9 cellular contexts compared by ENCODE assay signal in the genomic region with DNA sequence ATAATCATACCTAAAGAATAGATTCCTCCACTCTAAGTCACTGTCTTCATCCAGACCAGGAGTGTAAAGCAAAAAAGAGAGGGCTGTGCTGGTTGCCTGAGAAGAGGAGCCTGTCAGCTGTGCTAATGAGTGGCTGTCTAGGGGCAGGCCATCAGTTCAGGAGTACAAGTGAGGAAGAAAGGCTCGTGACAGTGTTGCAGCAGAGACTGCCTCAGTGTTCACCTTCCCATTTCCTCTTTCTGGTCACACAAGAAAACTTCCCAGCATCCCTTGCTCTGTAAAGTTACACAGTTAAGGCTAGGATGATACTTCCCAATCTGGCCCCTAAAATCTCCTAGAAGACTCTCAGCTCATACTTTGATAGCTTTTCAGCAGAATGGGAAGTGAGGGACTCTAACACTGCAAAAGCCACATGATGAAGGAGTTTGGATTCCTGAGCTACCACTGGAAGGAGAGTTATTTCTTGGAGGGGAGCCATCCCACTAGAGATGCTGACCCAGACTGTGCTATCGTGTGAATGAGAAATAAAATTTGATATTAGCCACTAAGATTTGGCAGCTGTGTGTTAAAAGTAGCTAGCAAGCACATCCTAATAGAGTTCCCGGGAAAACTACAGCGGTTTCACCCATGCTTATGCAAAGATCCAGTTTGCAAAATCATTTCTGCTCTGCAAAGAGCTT.
DNase-seq lines count a peak whose midpoint lies in the region; ATAC-seq, FAIRE-seq and TF ChIP-seq lines count a peak whose summit lies in the region.
"Had no signal": no experiment of that assay in that cellular context is flagged by ENCODE, and none has a peak within 500 bp of the region (broad histone marks: within the 10 kb centered on the region; RNA-seq: fewer than 3 reads in every experiment).

No MANE protein-coding gene starts in this region.

- 0 out of 2 replicates have a peak overlapping the region, but pooled peaks have one; percentile 0 for H3K4me3 ChIP-seq in GM12878
- H3K4me3 ChIP-seq in transverse colon, result no peak overlapping the region

- DNase-seq in GM12878 (ENCODE audit: low read depth, low spot score) (peak; percentile 43), transverse colon (peak; percentile 11), RWPE1 (ENCODE audit: low spot score) (no peak), natural killer cell (no peak), left colon (no peak)
- DNase-seq: effector CD4-positive, alpha-beta T cell; NCI-H446 treated with DMSO at 0.1 percent for 48 hours had no signal

- peak overlapping the region; percentile 67 for H2AFZ ChIP-seq in GM12878 (ENCODE audit: control insufficient read depth, low read depth, low read length)

- SMC1A ChIA-PET in GM12878 (lab: Charles Lee; ENCODE audit: uncharacterized antibody, unreplicated experiment), result interaction anchor here (0.7 to 3.1 kb wide), 12 partner anchors 9 to 149 kb away, joined by 3 to 14 read pairs (median 4); partner anchors contain the start of gene RXFP3

- H3K9me3 ChIP-seq in GM12878 (replicated peaks; ENCODE audit: control insufficient read depth, insufficient read depth, low read length) (peaks cover under 1% of the 10 kb centered on the region; the same call in 1 of the 3 replicates), transverse colon (no peaks in the 10 kb centered on the region)

- H3K4me2 ChIP-seq in GM12878 (ENCODE audit: control insufficient read depth, insufficient read depth), result peak overlapping the region; percentile 61; the same call in 1 of the 2 replicates

- ATAC-seq in GM19043 (IDR thresholded peaks at IDR 0.05; ENCODE audit: low read depth, unreplicated experiment) (peak; percentile 88), HG03095 (IDR thresholded peaks at IDR 0.05; ENCODE audit: unreplicated experiment) (peak; percentile 88), GM12878 (peak; percentile 88), natural killer cell (no peak), left colon (no peak)

- H3K9ac ChIP-seq in GM12878 (ENCODE audit: control insufficient read depth, insufficient read depth, low read length), result peak overlapping the region; percentile 18; the same call in 1 of the 2 replicates

- peaks cover 0 to 4% of the 10 kb centered on the region in 2 donors for H3K9me3 Mint-ChIP-seq in natural killer cell

- H3K36me3 ChIP-seq in GM12878 (ENCODE audit: control insufficient read depth in 2 of 2, insufficient read depth in 2 of 2, low read length in 1 of 2) (no peaks in the 10 kb centered on the region), transverse colon (no peaks in the 10 kb centered on the region)

- peak; percentile 94 for FAIRE-seq in GM12878 (lab: Jason Lieb, UNC)

- no TSS peak for BruUV-seq in GM12878 (replicated peaks; lab: Mats Ljungman, UMichigan)

- TF ChIP-seq CTCF in GM12878 (IDR thresholded peaks at IDR 0.05 in 2 of 3, conservative IDR thresholded peaks at IDR 0.05 in 1 of 3; ENCODE audit: control insufficient read depth in 2 of 3, extremely low read depth in 1 of 3, insufficient read depth in 1 of 3, low read depth in 3 of 3, low read length in 3 of 3) (no peak), transverse colon (IDR thresholded peaks at IDR 0.05) (no peak), RWPE1 (conservative IDR thresholded peaks at IDR 0.05; ENCODE audit: low read depth) (no peak), natural killer cell (IDR thresholded peaks at IDR 0.05) (no peak)

- no peak for TF ChIP-seq EP300 in GM12878 (IDR thresholded peaks at IDR 0.05; ENCODE audit: borderline replicate concordance in 1 of 2, control insufficient read depth in 1 of 2, low read depth in 2 of 2, low read length in 2 of 2)
- TF ChIP-seq EP300 in transverse colon (IDR thresholded peaks at IDR 0.05; ENCODE audit: low read depth), result no peak

- in situ Hi-C loops in GM12878 (cut with MboI) (no loop called here), transverse colon (cut with MboI; ENCODE audit: low pct_ligation_motif_present in 1 of 4, low pct_unique_long_range_greater_than_20kb in 1 of 4, low sequenced_read_pairs in 3 of 4) (no loop called here)

- no peaks in the 10 kb centered on the region; the same call in 1 of the 2 replicates for H3K79me2 ChIP-seq in GM12878 (ENCODE audit: control insufficient read depth, insufficient read depth, low read length)

- CTCF ChIA-PET in GM12878 (lab: Yijun Ruan, JAX), result interaction anchor here (0.9 to 1.1 kb wide), 2 partner anchors 16 to 32 kb away, joined by 3 to 4 read pairs; no protein-coding TSS in a partner anchor
- CTCF ChIA-PET in RWPE1 (lab: Yijun Ruan, JAX), result no interaction called here

- H3K27me3 ChIP-seq in GM12878 (replicated peaks in 1 of 2; ENCODE audit: control insufficient read depth in 2 of 2, insufficient read depth in 2 of 2, low read length in 1 of 2) (no peaks in the 10 kb centered on the region), transverse colon (no peaks in the 10 kb centered on the region)

- intact Hi-C loops in GM12878 (cut with micrococcal nuclease; ENCODE audit: unreplicated experiment), result no loop called here
- intact Hi-C loops in transverse colon (cut with DNase I; ENCODE audit: low total_unique reads), result no loop called here
- intact Hi-C loops in natural killer cell (cut with micrococcal nuclease), result no loop called here
- intact Hi-C loops in left colon (cut with DNase I, micrococcal nuclease), result no loop called here

- H3K4me1 Mint-ChIP-seq in natural killer cell, result no peaks in the 10 kb centered on the region

- no peak for TF ChIP-seq RAD21 in GM12878 (IDR thresholded peaks at IDR 0.05; ENCODE audit: insufficient read depth, low read depth, low read length)

- no peak overlapping the region for H3K4me3 Mint-ChIP-seq in natural killer cell

- H3K27ac ChIP-seq in GM12878 (ENCODE audit: control insufficient read depth, insufficient read depth) (peak overlapping the region; percentile 53), transverse colon (no peak overlapping the region), RWPE1 (no peak overlapping the region)

- H3K27me3 Mint-ChIP-seq in natural killer cell (ENCODE audit: low read depth in 2 of 2), result peaks cover 0 to 11% of the 10 kb centered on the region in 2 donors

- H3K4me1 ChIP-seq in GM12878 (ENCODE audit: control insufficient read depth, insufficient read depth, low read length), result peaks cover 11% of the 10 kb centered on the region
- H3K4me1 ChIP-seq in transverse colon, result no peaks in the 10 kb centered on the region

- 61% methylated on average over 4 of the region's 4 CpGs for WGBS in GM12878 (ENCODE audit: insufficient coverage, insufficient replicate concordance, low lambda C conversion rate, missing lambda C conversion rate)
- WGBS in transverse colon (ENCODE audit: low coverage in 1 of 2), 2 donors, result 58% methylated on average over 4 of the region's 4 CpGs; no CpG with 5 or more reads in 1 of the 2 donors

- RAD21 ChIA-PET in GM12878 (lab: Charles Lee; ENCODE audit: unreplicated experiment), result interaction anchor here (0.8 to 2.2 kb wide), 7 partner anchors 8 to 386 kb away, joined by 3 to 11 read pairs (median 4); no protein-coding TSS in a partner anchor

- no peak overlapping the region for H3K27ac Mint-ChIP-seq in natural killer cell

- peaks cover 13% of the 10 kb centered on the region for H3K36me3 Mint-ChIP-seq in natural killer cell

- TF ChIP-seq POLR2A in GM12878 (IDR thresholded peaks at IDR 0.05; ENCODE audit: low read depth, low read length) (no peak), transverse colon (IDR thresholded peaks at IDR 0.05) (no peak)

- POLR2A ChIA-PET in GM12878 (lab: Charles Lee) (interaction anchor here (1.0 to 1.6 kb wide), 4 partner anchors 22 to 183 kb away, joined by 3 to 4 read pairs (median 4); partner anchors contain the start of gene AMACR), RWPE1 (lab: Yijun Ruan, JAX; ENCODE audit: low non-redundant PET) (no interaction called here)

- no peaks in the 10 kb centered on the region for H4K20me1 ChIP-seq in GM12878 (ENCODE audit: control insufficient read depth, insufficient read depth)

TF ChIP-seq in GM12878, 131 proteins besides CTCF, POLR2A, EP300 and RAD21 (continues in another document):
- TF ChIP-seq, protein P1, sequence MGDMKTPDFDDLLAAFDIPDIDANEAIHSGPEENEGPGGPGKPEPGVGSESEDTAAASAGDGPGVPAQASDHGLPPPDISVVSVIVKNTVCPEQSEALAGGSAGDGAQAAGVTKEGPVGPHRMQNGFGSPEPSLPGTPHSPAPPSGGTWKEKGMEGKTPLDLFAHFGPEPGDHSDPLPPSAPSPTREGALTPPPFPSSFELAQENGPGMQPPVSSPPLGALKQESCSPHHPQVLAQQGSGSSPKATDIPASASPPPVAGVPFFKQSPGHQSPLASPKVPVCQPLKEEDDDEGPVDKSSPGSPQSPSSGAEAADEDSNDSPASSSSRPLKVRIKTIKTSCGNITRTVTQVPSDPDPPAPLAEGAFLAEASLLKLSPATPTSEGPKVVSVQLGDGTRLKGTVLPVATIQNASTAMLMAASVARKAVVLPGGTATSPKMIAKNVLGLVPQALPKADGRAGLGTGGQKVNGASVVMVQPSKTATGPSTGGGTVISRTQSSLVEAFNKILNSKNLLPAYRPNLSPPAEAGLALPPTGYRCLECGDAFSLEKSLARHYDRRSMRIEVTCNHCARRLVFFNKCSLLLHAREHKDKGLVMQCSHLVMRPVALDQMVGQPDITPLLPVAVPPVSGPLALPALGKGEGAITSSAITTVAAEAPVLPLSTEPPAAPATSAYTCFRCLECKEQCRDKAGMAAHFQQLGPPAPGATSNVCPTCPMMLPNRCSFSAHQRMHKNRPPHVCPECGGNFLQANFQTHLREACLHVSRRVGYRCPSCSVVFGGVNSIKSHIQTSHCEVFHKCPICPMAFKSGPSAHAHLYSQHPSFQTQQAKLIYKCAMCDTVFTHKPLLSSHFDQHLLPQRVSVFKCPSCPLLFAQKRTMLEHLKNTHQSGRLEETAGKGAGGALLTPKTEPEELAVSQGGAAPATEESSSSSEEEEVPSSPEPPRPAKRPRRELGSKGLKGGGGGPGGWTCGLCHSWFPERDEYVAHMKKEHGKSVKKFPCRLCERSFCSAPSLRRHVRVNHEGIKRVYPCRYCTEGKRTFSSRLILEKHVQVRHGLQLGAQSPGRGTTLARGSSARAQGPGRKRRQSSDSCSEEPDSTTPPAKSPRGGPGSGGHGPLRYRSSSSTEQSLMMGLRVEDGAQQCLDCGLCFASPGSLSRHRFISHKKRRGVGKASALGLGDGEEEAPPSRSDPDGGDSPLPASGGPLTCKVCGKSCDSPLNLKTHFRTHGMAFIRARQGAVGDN (IDR thresholded peaks at IDR 0.05), result peak; percentile 80
- TF ChIP-seq BHLHE40 (IDR thresholded peaks at IDR 0.05; ENCODE audit: borderline replicate concordance in 1 of 2, low read depth in 2 of 2, low read length in 1 of 2) (peak in 1 of 2 experiments; percentile 69; a peak in 1 of 4 replicates), ZBED1 (IDR thresholded peaks at IDR 0.05; ENCODE audit: borderline replicate concordance) (0 out of 2 replicates have a peak, but pooled peaks have one; percentile 47)
- TF ChIP-seq, protein P2, sequence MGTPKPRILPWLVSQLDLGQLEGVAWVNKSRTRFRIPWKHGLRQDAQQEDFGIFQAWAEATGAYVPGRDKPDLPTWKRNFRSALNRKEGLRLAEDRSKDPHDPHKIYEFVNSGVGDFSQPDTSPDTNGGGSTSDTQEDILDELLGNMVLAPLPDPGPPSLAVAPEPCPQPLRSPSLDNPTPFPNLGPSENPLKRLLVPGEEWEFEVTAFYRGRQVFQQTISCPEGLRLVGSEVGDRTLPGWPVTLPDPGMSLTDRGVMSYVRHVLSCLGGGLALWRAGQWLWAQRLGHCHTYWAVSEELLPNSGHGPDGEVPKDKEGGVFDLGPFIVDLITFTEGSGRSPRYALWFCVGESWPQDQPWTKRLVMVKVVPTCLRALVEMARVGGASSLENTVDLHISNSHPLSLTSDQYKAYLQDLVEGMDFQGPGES (IDR thresholded peaks at IDR 0.05), result no peak

Comparison
In these comparisons a context has a peak if more than half of its experiments do, and no peak if none do; other contexts are left out.
1. ATAC-seq: peak in GM19043 (single experiment), HG03095 (single experiment) and GM12878 (single experiment); none in natural killer cell (0 of 3) and left colon (single experiment).
2. DNase-seq: peak in GM12878 (single experiment) and transverse colon (single experiment); none in RWPE1 (single experiment), natural killer cell (single experiment) and left colon (0 of 2).